ENCODE assay signal across 19 cellular contexts in genomic region chr12:120862664-120863063, GRCh38.
"Had no signal": no experiment of that assay in that cellular context is flagged by ENCODE, and none has a peak within 500 bp of the region (broad histone marks: within the 10 kb centered on the region; RNA-seq: fewer than 3 reads in every experiment).

No MANE protein-coding gene starts in this region.

- H3K9me3 ChIP-seq: mucosa of descending colon, sigmoid colon, tibial artery, vagina had no signal

- H3K4me3 Mint-ChIP-seq: naive thymus-derived CD8-positive, alpha-beta T cell; stimulated activated naive CD8-positive, alpha-beta T cell treated with anti-CD3 and anti-CD28 coated beads, Interleukin-15, Interleukin-2, amounts not matched to agents 100 ng/mL and 50 ng/mL, for 24 hours had no signal

- ATAC-seq: heart left ventricle; left lobe of liver; mucosa of descending colon; naive thymus-derived CD8-positive, alpha-beta T cell; upper lobe of right lung had no signal

- H3K27ac ChIP-seq: dorsolateral prefrontal cortex, heart left ventricle, sigmoid colon, skin epidermis, tibial artery, upper lobe of right lung, vagina had no signal

- H3K27me3 Mint-ChIP-seq: naive thymus-derived CD8-positive, alpha-beta T cell; stimulated activated naive CD8-positive, alpha-beta T cell treated with anti-CD3 and anti-CD28 coated beads, Interleukin-15, Interleukin-2, amounts not matched to agents 100 ng/mL and 50 ng/mL, for 24 hours had no signal

- H3K4me3 ChIP-seq: dorsolateral prefrontal cortex, heart left ventricle, mucosa of descending colon, sigmoid colon, skin epidermis, tibial artery, upper lobe of right lung, vagina had no signal

- DNase-seq: cortex of kidney; dorsolateral prefrontal cortex; effector CD8-positive, alpha-beta T cell; foreskin melanocyte; heart left ventricle; hippocampal formation; islet precursor cell; mammary epithelial cell; mucosa of descending colon; naive thymus-derived CD8-positive, alpha-beta T cell; posterior cingulate gyrus; sigmoid colon; stimulated activated CD4-positive, alpha-beta T cell treated with anti-CD3 and anti-CD28 coated beads, Interleukin-2, amount 100 ng/mL, for 24 hours; tibial artery; upper lobe of right lung had no signal

- H3K36me3 ChIP-seq: sigmoid colon, tibial artery, vagina had no signal

- H3K27ac Mint-ChIP-seq: naive thymus-derived CD8-positive, alpha-beta T cell; stimulated activated naive CD8-positive, alpha-beta T cell treated with anti-CD3 and anti-CD28 coated beads, Interleukin-15, Interleukin-2, amounts not matched to agents 100 ng/mL and 50 ng/mL, for 24 hours had no signal

- H3K9me3 Mint-ChIP-seq: stimulated activated naive CD8-positive, alpha-beta T cell treated with anti-CD3 and anti-CD28 coated beads, Interleukin-15, Interleukin-2, amounts not matched to agents 100 ng/mL and 50 ng/mL, for 24 hours had no signal

- H3K27me3 ChIP-seq: dorsolateral prefrontal cortex, heart left ventricle, sigmoid colon, tibial artery, upper lobe of right lung, vagina had no signal
